28 cellular contexts compared by ENCODE assay signal in genomic region chr17:81822996-81823799, GRCh38. TPM values are rescaled to one million over a fixed set of nuclear protein-coding genes. Genes with fewer than 3 reads are reported as not detected.
DNase-seq lines count a peak whose midpoint lies in the region; ATAC-seq and TF ChIP-seq lines count a peak whose summit lies in the region.
"Had no signal": no experiment of that assay in that cellular context is flagged by ENCODE, and none has a peak within 500 bp of the region (broad histone marks: within the 10 kb centered on the region; RNA-seq: fewer than 3 reads in every experiment).

No MANE protein-coding gene starts in this region.

- no peak for TF ChIP-seq CTCF in cardiac muscle cell (IDR thresholded peaks at IDR 0.05; ENCODE audit: low read depth, low read length)
- TF ChIP-seq CTCF in adrenal gland (IDR thresholded peaks at IDR 0.05) = no peak
- no peak for TF ChIP-seq CTCF in lung (IDR thresholded peaks at IDR 0.05; ENCODE audit: control extremely low read depth, extremely low read depth)
- TF ChIP-seq CTCF in transverse colon (IDR thresholded peaks at IDR 0.05) = no peak

- H3K4me1 ChIP-seq in cardiac muscle cell (ENCODE audit: low read depth) = peaks cover 9% of the 10 kb centered on the region
- H3K4me1 ChIP-seq in adrenal gland (replicated peaks in 1 of 2) = peaks cover 14 to 15% of the 10 kb centered on the region in 2 donors
- peaks cover 0 to 4% of the 10 kb centered on the region in 2 donors for H3K4me1 ChIP-seq in lung (ENCODE audit: control insufficient read depth in 2 of 2, insufficient read depth in 2 of 2, low read length in 2 of 2)
- H3K4me1 ChIP-seq in transverse colon = peaks cover 10 to 24% (median 17%) of the 10 kb centered on the region in 4 donors
- H3K4me1 ChIP-seq: SJCRH30, uterus had no signal

- no peak for DNase-seq in cardiac muscle cell (ENCODE audit: low read depth in 1 of 2, low spot score in 1 of 2)
- no peak for DNase-seq in cardiac septum (ENCODE audit: low spot score)
- DNase-seq in adrenal gland = no peak
- no peak for DNase-seq in lung (ENCODE audit: low spot score)
- no peak for DNase-seq in transverse colon
- DNase-seq in DMS153 treated with DMSO at 0.1 percent for 48 hours (lab: John Stamatoyannopoulos, UW; ENCODE audit: unreplicated experiment) = no peak
- DNase-seq: activated CD8-positive, alpha-beta T cell treated with anti-CD3 and anti-CD28 coated beads for 36 hours; caudate nucleus; dermis blood vessel endothelial cell; GDM1; NCI-H1092 treated with DMSO at 0.1 percent for 48 hours; NCI-H187 treated with DMSO at 0.1 percent for 48 hours; NCI-H526; posterior cingulate gyrus; SJCRH30; stimulated activated CD4-positive, alpha-beta T cell treated with anti-CD3 and anti-CD28 coated beads, Interleukin-15, amount 100 ng/mL, for 24 hours; stimulated activated naive B cell treated with anti-CD40 and anti-IgM and Interleukin-4, amounts not matched to agents 10 μg/mL and 1 μg/mL and 100 μg/mL, for 72 hours; T-helper 1 cell; uterus had no signal

- intact Hi-C loops in cardiac septum (cut with DNase I) (no loop called here), adrenal gland (cut with DNase I) (loop anchor here in 1 of 2 donors (5.0 kb wide), 1 partner anchor 34 kb away; no protein-coding TSS in a partner anchor), transverse colon (cut with DNase I; ENCODE audit: low total_unique reads) (no loop called here)

- H3K36me3 ChIP-seq in cardiac muscle cell (no peaks in the 10 kb centered on the region), adrenal gland (replicated peaks in 1 of 2) (peaks cover 0 to 11% of the 10 kb centered on the region in 2 donors), lung (ENCODE audit: control insufficient read depth in 2 of 2, insufficient read depth in 2 of 2, low read length in 2 of 2) (peaks cover 0 to 18% of the 10 kb centered on the region in 2 donors), transverse colon (no peaks in the 10 kb centered on the region)
- H3K36me3 ChIP-seq: SJCRH30, uterus had no signal

- no peak for ATAC-seq in lung (ENCODE audit: insufficient read depth, low FRiP score)
- no peak for ATAC-seq in GM21390 (IDR thresholded peaks at IDR 0.05; ENCODE audit: unreplicated experiment)
- no peak for ATAC-seq in GM21723 (IDR thresholded peaks at IDR 0.05; ENCODE audit: unreplicated experiment)
- ATAC-seq: activated CD8-positive, alpha-beta T cell treated with anti-CD3 and anti-CD28 coated beads for 36 hours; HCT116; Panc1; stimulated activated naive B cell treated with anti-CD40 and anti-IgM and Interleukin-4, amounts not matched to agents 10 μg/mL and 1 μg/mL and 100 μg/mL, for 72 hours had no signal

- in situ Hi-C loops in transverse colon (cut with MboI; ENCODE audit: low pct_ligation_motif_present in 1 of 4, low pct_unique_long_range_greater_than_20kb in 1 of 4, low sequenced_read_pairs in 3 of 4) = no loop called here

- H3K9me3 ChIP-seq in cardiac muscle cell (ENCODE audit: low read depth) (no peaks in the 10 kb centered on the region), adrenal gland (replicated peaks in 1 of 3) (no peaks in the 10 kb centered on the region), lung (ENCODE audit: control insufficient read depth in 2 of 2, insufficient read depth in 1 of 2, low read length in 1 of 2) (peaks cover 0 to 2% of the 10 kb centered on the region in 2 donors), transverse colon (no peaks in the 10 kb centered on the region)
- H3K9me3 ChIP-seq: SJCRH30, uterus had no signal

- no peak for TF ChIP-seq POLR2A in adrenal gland (IDR thresholded peaks at IDR 0.05)
- no peak for TF ChIP-seq POLR2A in transverse colon (IDR thresholded peaks at IDR 0.05)

- H3K27me3 ChIP-seq in cardiac muscle cell (no peaks in the 10 kb centered on the region), adrenal gland (no peaks in the 10 kb centered on the region), lung (ENCODE audit: control insufficient read depth, insufficient read depth) (no peaks in the 10 kb centered on the region), transverse colon (no peaks in the 10 kb centered on the region)
- H3K27me3 ChIP-seq: SJCRH30, uterus had no signal

- no peak for TF ChIP-seq EP300 in transverse colon (IDR thresholded peaks at IDR 0.05; ENCODE audit: low read depth)

- H3K4me3 ChIP-seq in cardiac muscle cell = no peak overlapping the region
- no peak overlapping the region for H3K4me3 ChIP-seq in adrenal gland
- no peak overlapping the region for H3K4me3 ChIP-seq in lung
- H3K4me3 ChIP-seq in transverse colon = no peak overlapping the region
- H3K4me3 ChIP-seq: SJCRH30, uterus had no signal

- WGBS in adrenal gland, 4 donors = 92 to 98% (median 94%) methylated on average over 13 to 30 of the region's 30 CpGs
- 95 to 97% methylated on average over 25 to 30 of the region's 30 CpGs for WGBS in lung, 2 donors
- 93 to 100% methylated on average over 3 to 29 of the region's 30 CpGs for WGBS in transverse colon (ENCODE audit: low coverage in 1 of 2), 2 donors

- H3K27ac ChIP-seq in cardiac muscle cell (peak overlapping the region; percentile 90), adrenal gland (peak overlapping the region in 3 of 5 donors; percentile 82 to 93 (median 92)), lung (ENCODE audit: low read depth in 1 of 2, low read length in 1 of 2) (peak overlapping the region; percentile 84 to 88), transverse colon (peak overlapping the region in 3 of 4 donors; percentile 91 to 92 (median 92))
- H3K27ac ChIP-seq: SJCRH30, uterus had no signal

RNA-seq across cellular contexts. Expression of gene MCRIP1, which starts 9.9 kb away (rescaled TPM):
- total RNA-seq in cardiac muscle cell = 161 and 219 TPM in 2 replicates
- polyA plus RNA-seq in cardiac muscle cell = 179 and 233 TPM in 2 replicates
- 102 TPM for total RNA-seq in cardiac septum
- total RNA-seq in adrenal gland = 100 to 1,000 TPM in 1 of 8 donors, 10 to 100 TPM in 7; 63.5 to 115 (median 77.4) TPM
- polyA plus RNA-seq in adrenal gland = 100 to 1,000 TPM in 2 of 3 donors, 1 to 10 TPM in 1; 5.0 to 248 (median 144) TPM
- total RNA-seq in lung = 10 to 100 TPM; 47.6 to 96.2 TPM
- 100 to 1,000 TPM; 117 to 188 TPM for polyA plus RNA-seq in lung
- 10 to 100 TPM; 23.3 to 44.0 (median 33.2) TPM for total RNA-seq in transverse colon

RNA-seq across cellular contexts. Expression of gene PPP1R27, which starts 11.7 kb away (rescaled TPM):
- not detected in 2 replicates for total RNA-seq in cardiac muscle cell
- polyA plus RNA-seq in cardiac muscle cell = 1.0 TPM in 1 of 2 replicates, not detected in the other
- total RNA-seq in cardiac septum = 0.32 TPM
- total RNA-seq in adrenal gland = under 1 TPM in 2 of 8 donors, not detected in 6; 0.46 to 0.92 TPM
- 1 to 10 TPM in 2 of 3 donors, under 1 TPM in 1; 0.22 to 3.1 (median 2.6) TPM for polyA plus RNA-seq in adrenal gland
- not detected for total RNA-seq in lung
- polyA plus RNA-seq in lung = under 1 TPM in 1 of 2 donors, not detected in 1; 0.13 TPM
- total RNA-seq in transverse colon = under 1 TPM in 1 of 4 donors, not detected in 3; 0.68 TPM
- total RNA-seq: A172; activated CD8-positive, alpha-beta T cell treated with anti-CD3 and anti-CD28 coated beads for 36 hours; activated T-helper 2 cell treated with anti-CD3 and anti-CD28 coated beads, Interferon-gamma antibody, Interleukin-2, Interleukin-4, amounts not matched to agents 10 μg/mL and 5 μg/mL and 100 μg/mL, durations not matched to agents 14 hours and 24 hours and 36 hours; dermis blood vessel endothelial cell; lung microvascular endothelial cell; neural crest cell; SJCRH30; temporal lobe had no signal

RNA-seq across cellular contexts. Expression of gene GCGR, which starts 19.2 kb away (rescaled TPM):
- total RNA-seq in cardiac muscle cell (0.15 TPM in 1 of 2 replicates, not detected in the other), cardiac septum (not detected), adrenal gland (1 to 10 TPM in 3 of 8 donors, under 1 TPM in 2, not detected in 3; 0.11 to 2.9 (median 2.1) TPM), lung (under 1 TPM in 1 of 2 donors, not detected in 1; 0.11 TPM), transverse colon (under 1 TPM in 2 of 4 donors, not detected in 2; 0.14 to 0.64 TPM)
- polyA plus RNA-seq in cardiac muscle cell (0.79 TPM in 1 of 2 replicates, not detected in the other), adrenal gland (10 to 100 TPM in 1 of 3 donors, 1 to 10 TPM in 1, under 1 TPM in 1; 0.29 to 48.7 (median 4.1) TPM), lung (under 1 TPM; 0.09 to 0.12 TPM)
- total RNA-seq: A172; activated CD8-positive, alpha-beta T cell treated with anti-CD3 and anti-CD28 coated beads for 36 hours; activated T-helper 2 cell treated with anti-CD3 and anti-CD28 coated beads, Interferon-gamma antibody, Interleukin-2, Interleukin-4, amounts not matched to agents 10 μg/mL and 5 μg/mL and 100 μg/mL, durations not matched to agents 14 hours and 24 hours and 36 hours; lung microvascular endothelial cell; neural crest cell; temporal lobe; uterus had no signal

RNA-seq across cellular contexts. Expression of gene P4HB, which starts 37.1 kb away (rescaled TPM):
- total RNA-seq in cardiac muscle cell = 972 and 1,150 TPM in 2 replicates
- 388 and 597 TPM in 2 replicates for polyA plus RNA-seq in cardiac muscle cell
- 371 TPM for total RNA-seq in cardiac septum
- total RNA-seq in adrenal gland = 1,000 to 10,000 TPM in 5 of 8 donors, 100 to 1,000 TPM in 3; 583 to 2,018 (median 1,149) TPM
- polyA plus RNA-seq in adrenal gland = 1,000 to 10,000 TPM in 1 of 3 donors, 100 to 1,000 TPM in 2; 546 to 2,717 (median 747) TPM
- 100 to 1,000 TPM; 356 to 990 TPM for total RNA-seq in lung
- 100 to 1,000 TPM; 695 to 862 TPM for polyA plus RNA-seq in lung
- total RNA-seq in transverse colon = 100 to 1,000 TPM; 486 to 732 (median 556) TPM

RNA-seq across cellular contexts. Expression of gene ARHGDIA, which starts 47.9 kb away (rescaled TPM):
- 101 and 177 TPM in 2 replicates for total RNA-seq in cardiac muscle cell
- polyA plus RNA-seq in cardiac muscle cell = 139 and 163 TPM in 2 replicates
- total RNA-seq in cardiac septum = 158 TPM
- total RNA-seq in adrenal gland = 100 to 1,000 TPM; 134 to 491 (median 236) TPM
- 100 to 1,000 TPM; 180 to 324 (median 250) TPM for polyA plus RNA-seq in adrenal gland
- 100 to 1,000 TPM; 118 to 558 TPM for total RNA-seq in lung
- polyA plus RNA-seq in lung = 100 to 1,000 TPM; 327 to 464 TPM
- 100 to 1,000 TPM; 189 to 480 (median 323) TPM for total RNA-seq in transverse colon
